Comparison of ENCODE assay signal across 1 cellular context in the genomic region with DNA sequence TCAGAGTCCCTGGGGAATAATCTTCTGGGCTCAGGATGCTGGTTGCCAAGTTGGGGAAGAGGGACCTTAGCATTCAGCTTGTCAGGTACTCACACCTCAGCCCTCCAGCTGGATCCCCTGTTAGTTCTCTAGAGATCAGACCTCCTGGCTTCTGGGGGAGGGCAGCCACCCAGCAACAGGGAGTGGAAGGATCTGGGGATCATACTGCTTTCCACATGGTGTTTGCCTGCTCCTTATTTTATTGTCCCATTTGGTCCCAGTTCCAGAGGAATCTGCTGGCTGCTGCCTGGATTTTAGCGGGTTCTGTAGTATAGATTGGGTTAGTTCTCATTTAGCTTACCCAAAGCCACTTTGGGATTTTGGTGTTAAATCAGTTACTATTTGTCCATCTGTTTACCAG.
TF ChIP-seq lines count a peak whose summit lies in the region.

No MANE protein-coding gene starts in this region.

TF ChIP-seq in GM12878, 131 proteins besides CTCF, POLR2A, EP300 and RAD21:
- no peak for TF ChIP-seq ETV6 (conservative IDR thresholded peaks at IDR 0.05 in 1 of 2, IDR thresholded peaks at IDR 0.05 in 1 of 2; ENCODE audit: borderline replicate concordance in 1 of 2, low read depth in 1 of 2)
- TF ChIP-seq NRF1 (conservative IDR thresholded peaks at IDR 0.05; ENCODE audit: low read depth, low read length): no peak
- no peak for TF ChIP-seq MYC (IDR thresholded peaks at IDR 0.05; ENCODE audit: insufficient read depth, insufficient read length, insufficient replicate concordance, low read length, severe bottlenecking)
- no peak for TF ChIP-seq HCFC1 (IDR thresholded peaks at IDR 0.05; ENCODE audit: low read length)
- peak; percentile 2 for TF ChIP-seq ZZZ3 (IDR thresholded peaks at IDR 0.05; ENCODE audit: control insufficient read depth, insufficient read length, low read depth)
- no peak for TF ChIP-seq IKZF2 (IDR thresholded peaks at IDR 0.05)
- TF ChIP-seq HDGF (IDR thresholded peaks at IDR 0.05): no peak
- TF ChIP-seq SMARCA5 (IDR thresholded peaks at IDR 0.05): no peak
- TF ChIP-seq TCF3 (IDR thresholded peaks at IDR 0.05; ENCODE audit: borderline replicate concordance, insufficient read depth, low read depth, low read length): no peak
TF ChIP-seq in GM12878: peak in this region for 1.
